Comparison of ENCODE assay signal across 1 cellular context in the genomic region with DNA sequence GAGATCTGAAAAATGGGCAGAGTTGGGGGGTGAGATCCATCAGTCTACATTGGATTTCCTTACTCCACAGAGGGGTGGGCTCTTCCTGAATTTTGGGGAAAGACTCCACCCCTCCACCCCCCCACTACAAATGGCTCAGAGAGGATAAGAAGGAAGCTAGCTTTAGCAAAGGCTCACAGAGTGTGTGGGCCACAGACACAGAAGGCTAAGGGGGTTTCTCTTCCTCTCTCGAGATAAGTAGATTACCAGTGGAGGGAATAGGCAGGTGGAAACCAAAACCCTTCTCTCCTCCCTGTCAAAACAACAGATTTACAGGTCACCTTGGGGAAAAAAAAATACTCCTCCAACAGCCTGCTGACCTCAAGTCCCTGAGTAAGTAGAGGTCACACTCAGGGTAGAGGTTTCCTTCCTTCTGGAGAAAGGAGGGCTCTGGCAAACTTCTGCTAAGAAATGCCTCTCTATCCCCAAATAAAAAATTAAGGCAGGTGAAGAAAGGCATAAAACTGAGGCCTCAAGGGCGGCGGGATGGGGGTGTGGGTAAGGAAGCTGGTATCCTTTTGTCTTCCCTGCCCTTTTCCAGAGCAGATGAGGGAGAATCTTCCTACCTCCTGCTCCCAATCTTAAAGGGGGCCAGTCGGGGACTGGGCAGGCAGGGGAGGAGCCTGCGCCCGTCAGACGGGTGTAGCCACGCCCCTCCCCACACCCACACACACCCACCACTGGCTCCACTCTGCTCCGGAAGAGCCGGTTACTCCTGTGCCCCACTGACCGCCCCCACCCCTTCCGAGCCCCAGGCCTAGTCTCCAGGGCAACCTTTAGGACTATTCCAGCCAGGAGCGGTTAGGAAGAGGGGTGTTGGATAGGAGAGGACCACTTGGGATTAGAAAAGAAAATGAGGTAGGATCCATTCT.
A peak's percentile ranks its signal among the peaks of the same experiment; 100 is the strongest.
TF ChIP-seq lines count a peak whose summit lies in the region.

No MANE protein-coding gene starts in this region.

TF ChIP-seq in HCT116, 20 proteins besides CTCF, POLR2A, EP300 and RAD21:
- no peak for TF ChIP-seq CEBPB (IDR thresholded peaks at IDR 0.05; ENCODE audit: low read depth)
- TF ChIP-seq POLR2AphosphoS5 (IDR thresholded peaks at IDR 0.05; ENCODE audit: low read depth, low read length): 0 out of 2 replicates have a peak, but pooled peaks have one; percentile 18
